8 cellular contexts compared by ENCODE assay signal in the genomic region with DNA sequence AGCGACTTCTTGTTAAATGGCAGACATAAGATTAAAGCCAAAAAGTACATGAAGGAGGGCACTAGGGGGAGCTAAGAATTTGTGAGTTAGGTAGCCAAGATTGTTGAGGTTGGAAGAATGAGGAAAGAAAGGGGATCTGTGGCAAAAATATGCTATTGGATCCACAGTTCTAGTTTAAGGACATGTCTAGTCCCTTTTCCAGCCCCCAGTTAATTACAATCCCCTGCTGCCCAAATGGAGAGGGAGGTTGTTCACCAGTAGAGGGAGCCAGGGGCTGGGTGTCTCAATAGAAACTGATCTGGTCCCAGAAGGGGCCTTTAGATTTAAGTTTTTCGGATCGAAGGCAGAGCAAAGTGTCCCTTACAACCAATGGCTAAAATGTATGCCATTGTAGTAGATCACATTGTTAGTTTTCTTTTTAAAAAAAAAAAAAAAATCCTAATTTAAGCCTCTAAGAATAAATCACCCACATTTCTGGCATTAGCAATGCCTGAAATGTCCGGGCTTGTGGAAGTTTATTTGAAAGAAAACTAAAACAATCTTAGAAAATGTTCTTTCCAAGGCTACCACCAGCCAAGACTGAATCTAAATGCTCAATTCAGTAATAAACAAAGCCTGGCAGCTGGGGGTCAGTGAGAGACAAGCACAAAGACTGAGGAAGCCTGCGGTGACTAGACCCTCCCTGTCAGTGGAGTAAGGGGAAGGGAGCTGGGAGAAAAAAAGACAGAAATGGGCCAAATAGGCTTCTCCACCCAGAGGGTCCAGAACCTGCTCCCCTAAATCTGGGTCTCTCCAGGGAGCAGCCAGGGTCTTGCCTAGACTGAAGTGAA. TPM values are rescaled to one million over a fixed set of nuclear protein-coding genes. Genes with fewer than 3 reads are reported as not detected.
DNase-seq lines count a peak whose midpoint lies in the region; ATAC-seq and TF ChIP-seq lines count a peak whose summit lies in the region.

No MANE protein-coding gene starts in this region.

- TF ChIP-seq POLR2A in GM18505 (IDR thresholded peaks at IDR 0.05; ENCODE audit: borderline replicate concordance, extremely low read depth, insufficient read depth, insufficient read length): no peak

- in situ Hi-C loops in KBM-7 (cut with MboI; ENCODE audit: low pct_unique_long_range_greater_than_20kb, low sequenced_read_pairs): no loop called here

- no peak overlapping the region for H3K4me3 ChIP-seq in choroid plexus epithelial cell (ENCODE audit: low read depth, low read length)

- DNase-seq in CD14-positive monocyte (ENCODE audit: low spot score): no peak
- peak; percentile 22 for DNase-seq in KBM-7
- peak; percentile 89 for DNase-seq in choroid plexus epithelial cell (ENCODE audit: low read depth)
- peak; percentile 70 for DNase-seq in myocyte (ENCODE audit: low read depth)
- no peak for DNase-seq in OCI-M2 (lab: John Stamatoyannopoulos, UW; ENCODE audit: unreplicated experiment)

- no peak overlapping the region for H3K4me3 Mint-ChIP-seq in CD14-positive monocyte

- ATAC-seq in HG02970 (IDR thresholded peaks at IDR 0.05; ENCODE audit: low FRiP score, unreplicated experiment): no peak
- no peak for ATAC-seq in HG03135 (IDR thresholded peaks at IDR 0.05; ENCODE audit: unreplicated experiment)
- ATAC-seq in GM18505 (IDR thresholded peaks at IDR 0.05; ENCODE audit: unreplicated experiment): no peak

- H3K4me1 Mint-ChIP-seq in CD14-positive monocyte: no peaks in the 10 kb centered on the region

- intact Hi-C loops in CD14-positive monocyte (cut with micrococcal nuclease): no loop called here

- H3K9me3 Mint-ChIP-seq in CD14-positive monocyte: no peaks in the 10 kb centered on the region

- H3K36me3 Mint-ChIP-seq in CD14-positive monocyte: no peaks in the 10 kb centered on the region

- TF ChIP-seq CTCF in CD14-positive monocyte (IDR thresholded peaks at IDR 0.05): peak; percentile 33
- peak; percentile 84 for TF ChIP-seq CTCF in choroid plexus epithelial cell (conservative IDR thresholded peaks at IDR 0.05; ENCODE audit: low read depth, low read length)

- H3K27ac Mint-ChIP-seq in CD14-positive monocyte: peak overlapping the region in 1 of 7 donors; percentile 81

- peaks cover 3 to 6% (median 3%) of the 10 kb centered on the region in 3 donors for H3K27me3 Mint-ChIP-seq in CD14-positive monocyte (ENCODE audit: low read depth in 3 of 3)

RNA-seq across cellular contexts. Expression of a gene that starts 7.1 kb away (rescaled TPM):
- polyA plus RNA-seq in CD14-positive monocyte: not detected
- 31.3 and 34.9 TPM in 2 replicates for total RNA-seq in myocyte
- 190 TPM for polyA plus RNA-seq in myocyte (2012)

Comparison
In these comparisons a context has a peak if more than half of its experiments do, and no peak if none do; other contexts are left out.
1. DNase-seq: peak in KBM-7 (single experiment), choroid plexus epithelial cell (single experiment) and myocyte (single experiment); none in CD14-positive monocyte (single experiment) and OCI-M2 (single experiment).